In genomic region chr10:77738496-77739158, GRCh38 we compare ENCODE assay signal across 2 cellular contexts.
TF ChIP-seq lines count a peak whose summit lies in the region.

No MANE protein-coding gene starts in this region.

TF ChIP-seq in IMR-90, 13 proteins besides CTCF, POLR2A, EP300 and RAD21:
- no peak for TF ChIP-seq RFX5 (IDR thresholded peaks at IDR 0.05; ENCODE audit: low read depth, low read length)

TF ChIP-seq in K562, 482 proteins besides CTCF, POLR2A, EP300 and RAD21 (continues in another document):
- TF ChIP-seq ARID4B (CRISPR knock-in tag; IDR thresholded peaks at IDR 0.05) (no peak), ZNF274 (IDR thresholded peaks at IDR 0.05; ENCODE audit: borderline replicate concordance, low read depth, low read length) (no peak), ZNF408 (CRISPR knock-in tag; IDR thresholded peaks at IDR 0.05; ENCODE audit: low read depth) (no peak), IRF2 (CRISPR knock-in tag; IDR thresholded peaks at IDR 0.05) (no peak), PTRF (tag; IDR thresholded peaks at IDR 0.05) (no peak), ZNF384 (IDR thresholded peaks at IDR 0.05; ENCODE audit: low read depth, low read length) (no peak), ZNF324 (CRISPR knock-in tag; IDR thresholded peaks at IDR 0.05) (no peak), KLF16 (IDR thresholded peaks at IDR 0.05) (no peak), ZC3H8 (IDR thresholded peaks at IDR 0.05) (no peak), SMARCE1 (IDR thresholded peaks at IDR 0.05) (peak; percentile 21; the same call in 1 of the 2 replicates), CEBPG (CRISPR knock-in tag; IDR thresholded peaks at IDR 0.05) (no peak), CEBPG (tag; conservative IDR thresholded peaks at IDR 0.05 in 1 of 2, IDR thresholded peaks at IDR 0.05 in 1 of 2) (peak in 1 of 2 experiments; percentile 60; a peak in 1 of 4 replicates), XRCC5 (IDR thresholded peaks at IDR 0.05; ENCODE audit: low read depth, low read length) (no peak), PHB2 (IDR thresholded peaks at IDR 0.05; ENCODE audit: low read depth) (no peak), DNMT1 (IDR thresholded peaks at IDR 0.05) (no peak), CHD4 (IDR thresholded peaks at IDR 0.05; ENCODE audit: insufficient read depth, insufficient replicate concordance, low read depth, low read length, poor library complexity, severe bottlenecking) (no peak), E2F4 (CRISPR knock-in tag; IDR thresholded peaks at IDR 0.05; ENCODE audit: low read depth) (no peak), VEZF1 (CRISPR knock-in tag; IDR thresholded peaks at IDR 0.05) (no peak), ZNF512 (tag; IDR thresholded peaks at IDR 0.05) (peak; percentile 67), ZNF584 (CRISPR knock-in tag; IDR thresholded peaks at IDR 0.05; ENCODE audit: low read depth) (no peak), NELFE (IDR thresholded peaks at IDR 0.05; ENCODE audit: insufficient read depth, insufficient read length) (no peak), BRCA1 (IDR thresholded peaks at IDR 0.05) (no peak), BRCA1 (CRISPR knock-in tag; IDR thresholded peaks at IDR 0.05) (no peak), POLR2B (IDR thresholded peaks at IDR 0.05; ENCODE audit: low read depth, partially characterized antibody) (no peak), MITF (IDR thresholded peaks at IDR 0.05) (no peak), AFF1 (IDR thresholded peaks at IDR 0.05; ENCODE audit: low read depth in 1 of 2, partially characterized antibody in 2 of 2) (peak in 1 of 2 experiments; percentile 81), NFIC (IDR thresholded peaks at IDR 0.05) (peak; percentile 64), CEBPZ (IDR thresholded peaks at IDR 0.05; ENCODE audit: borderline replicate concordance, low read depth, low read length) (no peak), ZKSCAN1 (IDR thresholded peaks at IDR 0.05; ENCODE audit: low read depth, low read length) (no peak), TAF15 (IDR thresholded peaks at IDR 0.05; ENCODE audit: low read depth, low read length) (no peak), KLF10 (CRISPR knock-in tag; IDR thresholded peaks at IDR 0.05) (no peak), ETS2 (tag; IDR thresholded peaks at IDR 0.05; ENCODE audit: borderline replicate concordance, poor library complexity, severe bottlenecking) (no peak), ARID2 (IDR thresholded peaks at IDR 0.05) (no peak), RAD51 (IDR thresholded peaks at IDR 0.05; ENCODE audit: borderline replicate concordance, low read depth) (no peak), POLR3A (IDR thresholded peaks at IDR 0.05; ENCODE audit: borderline replicate concordance, extremely low read depth, insufficient read depth, insufficient read length) (no peak), ZNF778 (CRISPR knock-in tag; IDR thresholded peaks at IDR 0.05) (no peak), KAT8 (IDR thresholded peaks at IDR 0.05; ENCODE audit: low read depth) (no peak), LCOR (CRISPR knock-in tag; IDR thresholded peaks at IDR 0.05) (no peak), MYC (IDR thresholded peaks at IDR 0.05; ENCODE audit: low read depth, low read length) (no peak), MYC (CRISPR knock-in tag; IDR thresholded peaks at IDR 0.05; ENCODE audit: borderline replicate concordance, low read depth) (no peak), ZSCAN32 (CRISPR knock-in tag; IDR thresholded peaks at IDR 0.05) (no peak), ZMIZ1 (IDR thresholded peaks at IDR 0.05; ENCODE audit: low read depth in 2 of 2, low read length in 2 of 2) (no peak), ETV6 (IDR thresholded peaks at IDR 0.05; ENCODE audit: borderline replicate concordance in 1 of 2, low read depth in 2 of 2, low read length in 1 of 2) (no peak), ETV6 (CRISPR knock-in tag; IDR thresholded peaks at IDR 0.05; ENCODE audit: borderline replicate concordance) (no peak)
